Comparison of ENCODE assay signal across 1 cellular context in the genomic region with DNA sequence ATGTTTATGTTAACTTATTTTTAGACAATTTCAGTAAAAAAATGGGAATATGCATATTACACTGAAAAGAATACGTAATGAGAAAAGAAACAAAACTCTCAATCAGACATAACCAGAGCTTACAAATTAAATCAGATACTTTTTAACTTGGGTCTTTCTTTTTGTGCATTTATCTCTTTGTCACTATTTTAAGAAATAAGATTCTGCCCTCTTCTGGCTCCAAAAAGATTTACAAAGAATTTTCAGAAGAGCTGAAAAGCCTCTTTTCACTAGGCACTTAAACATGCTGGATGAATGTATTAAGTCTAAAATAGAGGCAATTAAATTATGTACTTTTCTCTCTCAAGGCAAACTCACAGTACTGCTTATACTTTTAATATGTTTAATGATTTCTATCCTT.
TF ChIP-seq lines count a peak whose summit lies in the region.

No MANE protein-coding gene starts in this region.

TF ChIP-seq in K562, 482 proteins besides CTCF, POLR2A, EP300 and RAD21:
- TF ChIP-seq MTA3 (IDR thresholded peaks at IDR 0.05; ENCODE audit: borderline replicate concordance) (no peak), GTF2A2 (tag; IDR thresholded peaks at IDR 0.05) (no peak), PHB2 (IDR thresholded peaks at IDR 0.05; ENCODE audit: low read depth) (no peak), POLR2AphosphoS2 (IDR thresholded peaks at IDR 0.05; ENCODE audit: low read length) (no peak), KAT8 (IDR thresholded peaks at IDR 0.05; ENCODE audit: low read depth) (no peak), ZFPM2 (CRISPR knock-in tag; IDR thresholded peaks at IDR 0.05) (no peak), ZNF239 (CRISPR knock-in tag; IDR thresholded peaks at IDR 0.05) (no peak), TOE1 (IDR thresholded peaks at IDR 0.05; ENCODE audit: borderline replicate concordance) (no peak), TOE1 (CRISPR knock-in tag; IDR thresholded peaks at IDR 0.05; ENCODE audit: borderline replicate concordance, low read depth) (no peak), TCF3 (CRISPR knock-in tag; IDR thresholded peaks at IDR 0.05) (no peak), YBX1 (IDR thresholded peaks at IDR 0.05) (no peak), ZFX (CRISPR knock-in tag; IDR thresholded peaks at IDR 0.05) (no peak), ZNF224 (CRISPR knock-in tag; IDR thresholded peaks at IDR 0.05) (no peak), ATF1 (CRISPR knock-in tag; IDR thresholded peaks at IDR 0.05) (no peak), ATF1 (tag; IDR thresholded peaks at IDR 0.05) (no peak), JUND (IDR thresholded peaks at IDR 0.05; ENCODE audit: borderline replicate concordance, low read depth, low read length) (no peak), JUND (tag; IDR thresholded peaks at IDR 0.05; ENCODE audit: borderline replicate concordance, low read depth, low read length) (no peak), ELF1 (tag; IDR thresholded peaks at IDR 0.05) (no peak)
- TF ChIP-seq, protein P1, sequence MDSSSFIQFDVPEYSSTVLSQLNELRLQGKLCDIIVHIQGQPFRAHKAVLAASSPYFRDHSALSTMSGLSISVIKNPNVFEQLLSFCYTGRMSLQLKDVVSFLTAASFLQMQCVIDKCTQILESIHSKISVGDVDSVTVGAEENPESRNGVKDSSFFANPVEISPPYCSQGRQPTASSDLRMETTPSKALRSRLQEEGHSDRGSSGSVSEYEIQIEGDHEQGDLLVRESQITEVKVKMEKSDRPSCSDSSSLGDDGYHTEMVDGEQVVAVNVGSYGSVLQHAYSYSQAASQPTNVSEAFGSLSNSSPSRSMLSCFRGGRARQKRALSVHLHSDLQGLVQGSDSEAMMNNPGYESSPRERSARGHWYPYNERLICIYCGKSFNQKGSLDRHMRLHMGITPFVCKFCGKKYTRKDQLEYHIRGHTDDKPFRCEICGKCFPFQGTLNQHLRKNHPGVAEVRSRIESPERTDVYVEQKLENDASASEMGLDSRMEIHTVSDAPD (CRISPR knock-in tag; IDR thresholded peaks at IDR 0.05): no peak
- TF ChIP-seq, protein P2, sequence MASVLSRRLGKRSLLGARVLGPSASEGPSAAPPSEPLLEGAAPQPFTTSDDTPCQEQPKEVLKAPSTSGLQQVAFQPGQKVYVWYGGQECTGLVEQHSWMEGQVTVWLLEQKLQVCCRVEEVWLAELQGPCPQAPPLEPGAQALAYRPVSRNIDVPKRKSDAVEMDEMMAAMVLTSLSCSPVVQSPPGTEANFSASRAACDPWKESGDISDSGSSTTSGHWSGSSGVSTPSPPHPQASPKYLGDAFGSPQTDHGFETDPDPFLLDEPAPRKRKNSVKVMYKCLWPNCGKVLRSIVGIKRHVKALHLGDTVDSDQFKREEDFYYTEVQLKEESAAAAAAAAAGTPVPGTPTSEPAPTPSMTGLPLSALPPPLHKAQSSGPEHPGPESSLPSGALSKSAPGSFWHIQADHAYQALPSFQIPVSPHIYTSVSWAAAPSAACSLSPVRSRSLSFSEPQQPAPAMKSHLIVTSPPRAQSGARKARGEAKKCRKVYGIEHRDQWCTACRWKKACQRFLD (CRISPR knock-in tag; IDR thresholded peaks at IDR 0.05): no peak
- TF ChIP-seq, protein P3, sequence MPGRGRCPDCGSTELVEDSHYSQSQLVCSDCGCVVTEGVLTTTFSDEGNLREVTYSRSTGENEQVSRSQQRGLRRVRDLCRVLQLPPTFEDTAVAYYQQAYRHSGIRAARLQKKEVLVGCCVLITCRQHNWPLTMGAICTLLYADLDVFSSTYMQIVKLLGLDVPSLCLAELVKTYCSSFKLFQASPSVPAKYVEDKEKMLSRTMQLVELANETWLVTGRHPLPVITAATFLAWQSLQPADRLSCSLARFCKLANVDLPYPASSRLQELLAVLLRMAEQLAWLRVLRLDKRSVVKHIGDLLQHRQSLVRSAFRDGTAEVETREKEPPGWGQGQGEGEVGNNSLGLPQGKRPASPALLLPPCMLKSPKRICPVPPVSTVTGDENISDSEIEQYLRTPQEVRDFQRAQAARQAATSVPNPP (IDR thresholded peaks at IDR 0.05; ENCODE audit: borderline replicate concordance, insufficient read depth, insufficient read length): no peak
- TF ChIP-seq, protein P4, sequence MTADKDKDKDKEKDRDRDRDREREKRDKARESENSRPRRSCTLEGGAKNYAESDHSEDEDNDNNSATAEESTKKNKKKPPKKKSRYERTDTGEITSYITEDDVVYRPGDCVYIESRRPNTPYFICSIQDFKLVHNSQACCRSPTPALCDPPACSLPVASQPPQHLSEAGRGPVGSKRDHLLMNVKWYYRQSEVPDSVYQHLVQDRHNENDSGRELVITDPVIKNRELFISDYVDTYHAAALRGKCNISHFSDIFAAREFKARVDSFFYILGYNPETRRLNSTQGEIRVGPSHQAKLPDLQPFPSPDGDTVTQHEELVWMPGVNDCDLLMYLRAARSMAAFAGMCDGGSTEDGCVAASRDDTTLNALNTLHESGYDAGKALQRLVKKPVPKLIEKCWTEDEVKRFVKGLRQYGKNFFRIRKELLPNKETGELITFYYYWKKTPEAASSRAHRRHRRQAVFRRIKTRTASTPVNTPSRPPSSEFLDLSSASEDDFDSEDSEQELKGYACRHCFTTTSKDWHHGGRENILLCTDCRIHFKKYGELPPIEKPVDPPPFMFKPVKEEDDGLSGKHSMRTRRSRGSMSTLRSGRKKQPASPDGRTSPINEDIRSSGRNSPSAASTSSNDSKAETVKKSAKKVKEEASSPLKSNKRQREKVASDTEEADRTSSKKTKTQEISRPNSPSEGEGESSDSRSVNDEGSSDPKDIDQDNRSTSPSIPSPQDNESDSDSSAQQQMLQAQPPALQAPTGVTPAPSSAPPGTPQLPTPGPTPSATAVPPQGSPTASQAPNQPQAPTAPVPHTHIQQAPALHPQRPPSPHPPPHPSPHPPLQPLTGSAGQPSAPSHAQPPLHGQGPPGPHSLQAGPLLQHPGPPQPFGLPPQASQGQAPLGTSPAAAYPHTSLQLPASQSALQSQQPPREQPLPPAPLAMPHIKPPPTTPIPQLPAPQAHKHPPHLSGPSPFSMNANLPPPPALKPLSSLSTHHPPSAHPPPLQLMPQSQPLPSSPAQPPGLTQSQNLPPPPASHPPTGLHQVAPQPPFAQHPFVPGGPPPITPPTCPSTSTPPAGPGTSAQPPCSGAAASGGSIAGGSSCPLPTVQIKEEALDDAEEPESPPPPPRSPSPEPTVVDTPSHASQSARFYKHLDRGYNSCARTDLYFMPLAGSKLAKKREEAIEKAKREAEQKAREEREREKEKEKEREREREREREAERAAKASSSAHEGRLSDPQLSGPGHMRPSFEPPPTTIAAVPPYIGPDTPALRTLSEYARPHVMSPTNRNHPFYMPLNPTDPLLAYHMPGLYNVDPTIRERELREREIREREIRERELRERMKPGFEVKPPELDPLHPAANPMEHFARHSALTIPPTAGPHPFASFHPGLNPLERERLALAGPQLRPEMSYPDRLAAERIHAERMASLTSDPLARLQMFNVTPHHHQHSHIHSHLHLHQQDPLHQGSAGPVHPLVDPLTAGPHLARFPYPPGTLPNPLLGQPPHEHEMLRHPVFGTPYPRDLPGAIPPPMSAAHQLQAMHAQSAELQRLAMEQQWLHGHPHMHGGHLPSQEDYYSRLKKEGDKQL (CRISPR knock-in tag; IDR thresholded peaks at IDR 0.05; ENCODE audit: borderline replicate concordance): no peak
TF ChIP-seq in K562: peak in this region for 0.
